In genomic region chr16:80039777-80040176, GRCh38 we compare ENCODE assay signal across 36 cellular contexts.
"Had no signal": no experiment of that assay in that cellular context is flagged by ENCODE, and none has a peak within 500 bp of the region (broad histone marks: within the 10 kb centered on the region; RNA-seq: fewer than 3 reads in every experiment).

No MANE protein-coding gene starts in this region.

- FAIRE-seq: frontal cortex had no signal

- DNase-seq: activated B cell treated with CpG ODN at 0.5 μM for 24 hours; activated CD4-positive, alpha-beta memory T cell treated with anti-CD3 and anti-CD28 coated beads for 36 hours; activated CD4-positive, alpha-beta T cell treated with anti-CD3 and anti-CD28 coated beads for 48 hours; activated CD4-positive, alpha-beta T cell treated with anti-CD3 and anti-CD28 coated beads, Interleukin-2, amount 50 U/mL, for 1 hour; activated CD8-positive, alpha-beta memory T cell treated with anti-CD3 and anti-CD28 coated beads, Interleukin-2, amount 10 ng/mL, durations not matched to agents 7 days and 5 days; activated CD8-positive, alpha-beta memory T cell treated with anti-CD3 and anti-CD28 coated beads, Interleukin-2, amount 50 U/mL, for 48 hours; activated CD8-positive, alpha-beta T cell treated with anti-CD3 and anti-CD28 coated beads, Interleukin-2, amount 10 ng/mL, durations not matched to agents 7 days and 5 days; activated gamma-delta T cell; activated naive CD4-positive, alpha-beta T cell treated with Interleukin-2 at 50 U/mL for 16 hours; activated naive CD8-positive, alpha-beta T cell treated with anti-CD3 and anti-CD28 coated beads for 36 hours; activated naive CD8-positive, alpha-beta T cell treated with anti-CD3 and anti-CD28 coated beads, Interleukin-2, amount 50 U/mL, for 24 hours; activated T-cell treated with anti-CD3 and anti-CD28 coated beads for 4 hours; activated T-cell treated with anti-CD3 and anti-CD28 coated beads, Interleukin-2, amount 50 U/mL, for 24 hours; activated T-cell treated with anti-CD3 and anti-CD28 coated beads, Interleukin-2, amount 50 U/mL, for 72 hours; adrenal gland; amygdala; dorsolateral prefrontal cortex; effector CD4-positive, alpha-beta T cell; effector memory CD8-positive, alpha-beta T cell; head of caudate nucleus; hippocampal formation; T-helper 1 cell; T-helper 17 cell; T1000; WERI-Rb-1 had no signal

- H3K36me3 ChIP-seq: adrenal gland, ascending aorta, breast epithelium, esophagus muscularis mucosa, WERI-Rb-1 had no signal

- H3K9me3 Mint-ChIP-seq: activated naive CD4-positive, alpha-beta T cell treated with anti-CD3 and anti-CD28 coated beads, Interleukin-2, amount 50 U/mL, for 24 hours; activated naive CD8-positive, alpha-beta T cell treated with anti-CD3 and anti-CD28 coated beads for 36 hours; activated naive CD8-positive, alpha-beta T cell treated with anti-CD3 and anti-CD28 coated beads, Interleukin-2, amount 50 U/mL, for 24 hours; activated T-cell treated with anti-CD3 and anti-CD28 coated beads, Interleukin-2, amount 50 U/mL, for 24 hours; activated T-cell treated with anti-CD3 and anti-CD28 coated beads, Interleukin-2, amount 50 U/mL, for 72 hours; central memory CD8-positive, alpha-beta T cell; dendritic cell treated with granulocyte-macrophage colony-stimulating factor and Interleukin-4, amounts not matched to agents 40 ng/mL and 50 ng/mL, for 4 days; effector memory CD8-positive, alpha-beta T cell; T-helper 2 cell treated with Interferon-gamma antibody and Interleukin-4, amounts not matched to agents 5 μg/mL and 100 μg/mL, for 36 hours had no signal

- H3K27ac ChIP-seq: adrenal gland, ascending aorta, breast epithelium, coronary artery, dorsolateral prefrontal cortex, esophagus muscularis mucosa, WERI-Rb-1 had no signal

- ATAC-seq: activated CD4-positive, CD25-positive, alpha-beta regulatory T cell treated with anti-CD3 and anti-CD28 coated beads, Interleukin-2, amount 50 U/mL, for 24 hours; activated CD8-positive, alpha-beta memory T cell treated with anti-CD3 and anti-CD28 coated beads, Interleukin-2, amount 10 ng/mL, durations not matched to agents 7 days and 5 days; activated CD8-positive, alpha-beta T cell treated with anti-CD3 and anti-CD28 coated beads, Interleukin-2, amount 10 ng/mL, durations not matched to agents 7 days and 5 days; activated naive CD8-positive, alpha-beta T cell treated with anti-CD3 and anti-CD28 coated beads, Interleukin-2, amount 50 U/mL, for 24 hours; activated T-cell treated with anti-CD3 and anti-CD28 coated beads, Interleukin-2, amount 50 U/mL, for 72 hours; effector memory CD8-positive, alpha-beta T cell; T-helper 17 cell had no signal

- H3K4me3 ChIP-seq: adrenal gland, ascending aorta, breast epithelium, coronary artery, dorsolateral prefrontal cortex, esophagus muscularis mucosa had no signal

- H3K4me1 ChIP-seq: adrenal gland, ascending aorta, breast epithelium, esophagus muscularis mucosa had no signal

- H3K36me3 Mint-ChIP-seq: activated CD8-positive, alpha-beta memory T cell treated with anti-CD3 and anti-CD28 coated beads, Interleukin-2, amount 10 ng/mL, durations not matched to agents 7 days and 5 days; activated naive CD4-positive, alpha-beta T cell treated with anti-CD3 and anti-CD28 coated beads, Interleukin-2, amount 50 U/mL, for 24 hours; activated naive CD8-positive, alpha-beta T cell treated with anti-CD3 and anti-CD28 coated beads for 36 hours; brain had no signal

- H3K27me3 ChIP-seq: adrenal gland, ascending aorta, breast epithelium had no signal

- H3K27ac Mint-ChIP-seq: activated B cell treated with CpG ODN at 0.5 μM for 24 hours; activated CD4-positive, alpha-beta memory T cell treated with anti-CD3 and anti-CD28 coated beads for 36 hours; activated CD8-positive, alpha-beta memory T cell treated with anti-CD3 and anti-CD28 coated beads, Interleukin-2, amount 10 ng/mL, durations not matched to agents 7 days and 5 days; activated CD8-positive, alpha-beta T cell treated with anti-CD3 and anti-CD28 coated beads, Interleukin-2, amount 10 ng/mL, durations not matched to agents 7 days and 5 days; activated naive CD4-positive, alpha-beta T cell treated with anti-CD3 and anti-CD28 coated beads, Interleukin-2, amount 50 U/mL, for 24 hours; activated naive CD8-positive, alpha-beta T cell treated with anti-CD3 and anti-CD28 coated beads for 36 hours; activated naive CD8-positive, alpha-beta T cell treated with anti-CD3 and anti-CD28 coated beads, Interleukin-2, amount 50 U/mL, for 24 hours; activated T-cell treated with anti-CD3 and anti-CD28 coated beads, Interleukin-2, amount 50 U/mL, for 24 hours; activated T-cell treated with anti-CD3 and anti-CD28 coated beads, Interleukin-2, amount 50 U/mL, for 72 hours; brain; dendritic cell treated with granulocyte-macrophage colony-stimulating factor and Interleukin-4, amounts not matched to agents 40 ng/mL and 50 ng/mL, for 4 days; effector memory CD8-positive, alpha-beta T cell; T-helper 17 cell; T-helper 2 cell treated with Interferon-gamma antibody and Interleukin-4, amounts not matched to agents 5 μg/mL and 100 μg/mL, for 36 hours had no signal

- H3K4me1 Mint-ChIP-seq: activated B cell treated with CpG ODN at 0.5 μM for 24 hours; activated CD8-positive, alpha-beta memory T cell treated with anti-CD3 and anti-CD28 coated beads, Interleukin-2, amount 10 ng/mL, durations not matched to agents 7 days and 5 days; activated naive CD4-positive, alpha-beta T cell treated with anti-CD3 and anti-CD28 coated beads, Interleukin-2, amount 50 U/mL, for 24 hours; activated naive CD8-positive, alpha-beta T cell treated with anti-CD3 and anti-CD28 coated beads for 36 hours; activated naive CD8-positive, alpha-beta T cell treated with anti-CD3 and anti-CD28 coated beads, Interleukin-2, amount 50 U/mL, for 24 hours; central memory CD8-positive, alpha-beta T cell; T-helper 17 cell had no signal

- H3K4me3 Mint-ChIP-seq: activated B cell treated with CpG ODN at 0.5 μM for 24 hours; activated CD4-positive, alpha-beta memory T cell treated with anti-CD3 and anti-CD28 coated beads for 36 hours; activated CD8-positive, alpha-beta memory T cell treated with anti-CD3 and anti-CD28 coated beads, Interleukin-2, amount 10 ng/mL, durations not matched to agents 7 days and 5 days; activated CD8-positive, alpha-beta T cell treated with anti-CD3 and anti-CD28 coated beads, Interleukin-2, amount 10 ng/mL, durations not matched to agents 7 days and 5 days; activated naive CD4-positive, alpha-beta T cell treated with anti-CD3 and anti-CD28 coated beads, Interleukin-2, amount 50 U/mL, for 24 hours; activated naive CD8-positive, alpha-beta T cell treated with anti-CD3 and anti-CD28 coated beads for 36 hours; activated naive CD8-positive, alpha-beta T cell treated with anti-CD3 and anti-CD28 coated beads, Interleukin-2, amount 50 U/mL, for 24 hours; activated T-cell treated with anti-CD3 and anti-CD28 coated beads, Interleukin-2, amount 50 U/mL, for 24 hours; activated T-cell treated with anti-CD3 and anti-CD28 coated beads, Interleukin-2, amount 50 U/mL, for 72 hours; brain; central memory CD8-positive, alpha-beta T cell; dendritic cell treated with granulocyte-macrophage colony-stimulating factor and Interleukin-4, amounts not matched to agents 40 ng/mL and 50 ng/mL, for 4 days; effector memory CD8-positive, alpha-beta T cell; T-helper 17 cell; T-helper 2 cell treated with Interferon-gamma antibody and Interleukin-4, amounts not matched to agents 5 μg/mL and 100 μg/mL, for 36 hours had no signal

- H3K9me3 ChIP-seq: adrenal gland, ascending aorta, breast epithelium had no signal

- H3K27me3 Mint-ChIP-seq: activated CD8-positive, alpha-beta memory T cell treated with anti-CD3 and anti-CD28 coated beads, Interleukin-2, amount 10 ng/mL, durations not matched to agents 7 days and 5 days had no signal
